In the genomic region with DNA sequence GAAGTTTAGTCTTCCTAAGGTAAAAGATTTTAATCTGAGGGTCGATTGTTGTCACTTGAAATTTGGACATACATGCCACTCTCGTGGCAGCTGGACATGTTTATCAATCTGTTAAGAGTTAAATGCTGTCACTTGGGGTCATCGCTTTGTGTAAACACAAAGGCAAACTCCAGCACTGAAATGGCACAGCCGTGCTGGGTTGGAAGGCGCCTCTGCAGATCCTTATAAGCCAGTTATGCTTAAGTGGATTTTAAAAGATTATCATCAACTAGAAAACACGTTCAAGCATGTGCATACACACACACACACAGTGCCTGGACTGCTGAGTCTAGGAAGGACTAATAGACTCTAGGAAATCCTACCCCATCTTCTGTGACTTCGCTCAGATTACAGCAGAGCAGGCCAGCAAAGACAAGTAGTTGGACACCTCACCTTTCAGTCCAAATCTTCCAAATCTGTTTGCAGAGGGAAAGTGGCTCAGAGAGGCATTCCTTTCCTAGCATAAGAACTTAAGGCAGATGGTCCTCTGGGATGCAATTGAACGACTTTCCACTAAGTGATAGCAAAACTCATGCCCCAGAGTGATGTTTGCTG, we compare ENCODE assay signal across 17 cellular contexts.
"Had no signal": no experiment of that assay in that cellular context is flagged by ENCODE, and none has a peak within 500 bp of the region (broad histone marks: within the 10 kb centered on the region; RNA-seq: fewer than 3 reads in every experiment).

No MANE protein-coding gene starts in this region.

- H3K27me3 ChIP-seq: dorsolateral prefrontal cortex had no signal

- ATAC-seq: activated CD8-positive, alpha-beta T cell treated with anti-CD3 and anti-CD28 coated beads, Interleukin-2, amount 10 ng/mL, durations not matched to agents 7 days and 5 days; heart right ventricle; left lobe of liver; psoas muscle; stimulated activated naive CD8-positive, alpha-beta T cell treated with anti-CD3 and anti-CD28 coated beads, Interleukin-15, amount 100 ng/mL, for 72 hours; WTC11 had no signal

- H3K9me3 ChIP-seq: breast epithelium, psoas muscle had no signal

- DNase-seq: activated CD4-positive, alpha-beta T cell treated with anti-CD3 and anti-CD28 coated beads for 48 hours; activated CD8-positive, alpha-beta memory T cell treated with anti-CD3 and anti-CD28 coated beads, Interleukin-2, amount 50 U/mL, for 48 hours; activated CD8-positive, alpha-beta T cell treated with anti-CD3 and anti-CD28 coated beads, Interleukin-2, amount 10 ng/mL, durations not matched to agents 7 days and 5 days; activated naive CD8-positive, alpha-beta T cell treated with anti-CD3 and anti-CD28 coated beads, Interleukin-2, amount 10 ng/mL, durations not matched to agents 7 days and 5 days; anterior cingulate cortex; dorsolateral prefrontal cortex; foreskin melanocyte; heart right ventricle; occipital lobe; psoas muscle; stimulated activated CD4-positive, alpha-beta T cell treated with anti-CD3 and anti-CD28 coated beads, Interleukin-4, amount 100 ng/mL, for 4 hours; stimulated activated naive CD8-positive, alpha-beta T cell treated with anti-CD3 and anti-CD28 coated beads, Interleukin-15, amount 100 ng/mL, for 72 hours had no signal

- H3K4me1 ChIP-seq: breast epithelium, heart right ventricle, psoas muscle had no signal

- H3K27ac ChIP-seq: breast epithelium, dorsolateral prefrontal cortex, heart right ventricle, psoas muscle had no signal

- FAIRE-seq: endometrium, islet of Langerhans had no signal

- H3K4me3 ChIP-seq: breast epithelium, dorsolateral prefrontal cortex, heart right ventricle, psoas muscle had no signal

- H3K36me3 ChIP-seq: breast epithelium, heart right ventricle had no signal
